In the genomic region with DNA sequence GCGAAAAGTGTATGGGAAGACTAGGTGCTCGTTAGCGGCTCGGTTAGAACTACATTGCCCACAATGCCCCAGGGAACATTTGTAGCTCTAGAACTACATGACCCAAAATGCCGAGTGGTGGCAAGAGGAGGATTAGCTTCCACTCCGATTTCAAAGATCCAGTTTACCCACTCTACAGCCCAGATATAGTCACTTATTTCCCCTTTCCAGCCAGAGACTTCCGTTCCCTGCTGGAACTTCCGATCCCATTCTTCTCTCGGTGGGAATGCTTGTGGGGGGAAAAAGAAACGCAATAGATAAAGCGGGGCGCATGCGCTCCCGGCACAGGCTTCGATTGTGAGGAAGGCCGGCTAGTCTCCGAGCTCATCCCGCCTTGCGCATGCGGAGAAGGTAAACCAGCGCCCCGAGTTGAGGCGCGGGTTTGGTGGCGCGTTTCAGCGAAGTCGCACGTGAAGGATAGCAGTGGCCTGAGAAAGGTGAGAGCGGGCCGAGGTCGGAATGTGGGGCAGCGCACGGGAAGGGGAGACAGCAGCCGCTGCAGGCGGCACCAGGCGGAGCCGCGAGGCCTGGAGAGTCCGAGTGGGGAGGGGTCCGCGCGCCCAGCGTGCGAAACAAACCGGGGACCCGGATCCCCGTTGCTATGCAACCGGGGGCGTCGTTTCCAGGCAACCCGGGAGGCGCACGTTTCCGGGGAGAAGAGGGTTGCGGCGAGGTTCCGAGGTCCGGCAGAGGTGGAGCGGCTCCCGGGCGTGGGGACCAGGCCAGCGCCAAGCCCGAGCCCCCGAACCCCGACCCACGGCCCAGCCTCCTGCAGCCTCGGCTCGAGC, we compare ENCODE assay signal across 1 cellular context.
TF ChIP-seq lines count a peak whose summit lies in the region.

A gene with protein sequence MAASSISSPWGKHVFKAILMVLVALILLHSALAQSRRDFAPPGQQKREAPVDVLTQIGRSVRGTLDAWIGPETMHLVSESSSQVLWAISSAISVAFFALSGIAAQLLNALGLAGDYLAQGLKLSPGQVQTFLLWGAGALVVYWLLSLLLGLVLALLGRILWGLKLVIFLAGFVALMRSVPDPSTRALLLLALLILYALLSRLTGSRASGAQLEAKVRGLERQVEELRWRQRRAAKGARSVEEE (plus strand): TSS at position 366 of the 827 bp plus-strand sequence. CDS start 5,536 bp downstream, outside the sequence.

TF ChIP-seq in K562, 482 proteins besides CTCF, POLR2A, EP300 and RAD21 (continued from another document and continues in another):
- TF ChIP-seq, protein P1, sequence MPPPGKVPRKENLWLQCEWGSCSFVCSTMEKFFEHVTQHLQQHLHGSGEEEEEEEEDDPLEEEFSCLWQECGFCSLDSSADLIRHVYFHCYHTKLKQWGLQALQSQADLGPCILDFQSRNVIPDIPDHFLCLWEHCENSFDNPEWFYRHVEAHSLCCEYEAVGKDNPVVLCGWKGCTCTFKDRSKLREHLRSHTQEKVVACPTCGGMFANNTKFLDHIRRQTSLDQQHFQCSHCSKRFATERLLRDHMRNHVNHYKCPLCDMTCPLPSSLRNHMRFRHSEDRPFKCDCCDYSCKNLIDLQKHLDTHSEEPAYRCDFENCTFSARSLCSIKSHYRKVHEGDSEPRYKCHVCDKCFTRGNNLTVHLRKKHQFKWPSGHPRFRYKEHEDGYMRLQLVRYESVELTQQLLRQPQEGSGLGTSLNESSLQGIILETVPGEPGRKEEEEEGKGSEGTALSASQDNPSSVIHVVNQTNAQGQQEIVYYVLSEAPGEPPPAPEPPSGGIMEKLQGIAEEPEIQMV (tag; conservative IDR thresholded peaks at IDR 0.05; ENCODE audit: low read depth): no peak
- no peak for TF ChIP-seq CBX8 (IDR thresholded peaks at IDR 0.05; ENCODE audit: borderline replicate concordance, extremely low read depth, low read depth, low read length, poor library complexity, severe bottlenecking)
- TF ChIP-seq, protein P2, sequence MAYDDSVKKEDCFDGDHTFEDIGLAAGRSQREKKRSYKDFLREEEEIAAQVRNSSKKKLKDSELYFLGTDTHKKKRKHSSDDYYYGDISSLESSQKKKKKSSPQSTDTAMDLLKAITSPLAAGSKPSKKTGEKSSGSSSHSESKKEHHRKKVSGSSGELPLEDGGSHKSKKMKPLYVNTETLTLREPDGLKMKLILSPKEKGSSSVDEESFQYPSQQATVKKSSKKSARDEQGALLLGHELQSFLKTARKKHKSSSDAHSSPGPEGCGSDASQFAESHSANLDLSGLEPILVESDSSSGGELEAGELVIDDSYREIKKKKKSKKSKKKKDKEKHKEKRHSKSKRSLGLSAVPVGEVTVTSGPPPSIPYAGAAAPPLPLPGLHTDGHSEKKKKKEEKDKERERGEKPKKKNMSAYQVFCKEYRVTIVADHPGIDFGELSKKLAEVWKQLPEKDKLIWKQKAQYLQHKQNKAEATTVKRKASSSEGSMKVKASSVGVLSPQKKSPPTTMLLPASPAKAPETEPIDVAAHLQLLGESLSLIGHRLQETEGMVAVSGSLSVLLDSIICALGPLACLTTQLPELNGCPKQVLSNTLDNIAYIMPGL (CRISPR knock-in tag; IDR thresholded peaks at IDR 0.05): peak; percentile 61; the same call in 1 of the 2 replicates
- TF ChIP-seq ZNF551 (CRISPR knock-in tag; IDR thresholded peaks at IDR 0.05): no peak
- TF ChIP-seq C11orf30 (IDR thresholded peaks at IDR 0.05; ENCODE audit: low read depth): no peak
- TF ChIP-seq SMAD1 (IDR thresholded peaks at IDR 0.05; ENCODE audit: low read depth, low read length, partially characterized antibody): peak; percentile 46
- peak; percentile 61 for TF ChIP-seq ZNF12 (CRISPR knock-in tag; IDR thresholded peaks at IDR 0.05)
- TF ChIP-seq E2F3 (CRISPR knock-in tag; IDR thresholded peaks at IDR 0.05): peak; percentile 75; the same call in 1 of the 2 replicates
- no peak for TF ChIP-seq CCNT2 (IDR thresholded peaks at IDR 0.05; ENCODE audit: borderline replicate concordance, extremely low read depth, insufficient read length, low read depth, low read length)
- TF ChIP-seq, protein P3, sequence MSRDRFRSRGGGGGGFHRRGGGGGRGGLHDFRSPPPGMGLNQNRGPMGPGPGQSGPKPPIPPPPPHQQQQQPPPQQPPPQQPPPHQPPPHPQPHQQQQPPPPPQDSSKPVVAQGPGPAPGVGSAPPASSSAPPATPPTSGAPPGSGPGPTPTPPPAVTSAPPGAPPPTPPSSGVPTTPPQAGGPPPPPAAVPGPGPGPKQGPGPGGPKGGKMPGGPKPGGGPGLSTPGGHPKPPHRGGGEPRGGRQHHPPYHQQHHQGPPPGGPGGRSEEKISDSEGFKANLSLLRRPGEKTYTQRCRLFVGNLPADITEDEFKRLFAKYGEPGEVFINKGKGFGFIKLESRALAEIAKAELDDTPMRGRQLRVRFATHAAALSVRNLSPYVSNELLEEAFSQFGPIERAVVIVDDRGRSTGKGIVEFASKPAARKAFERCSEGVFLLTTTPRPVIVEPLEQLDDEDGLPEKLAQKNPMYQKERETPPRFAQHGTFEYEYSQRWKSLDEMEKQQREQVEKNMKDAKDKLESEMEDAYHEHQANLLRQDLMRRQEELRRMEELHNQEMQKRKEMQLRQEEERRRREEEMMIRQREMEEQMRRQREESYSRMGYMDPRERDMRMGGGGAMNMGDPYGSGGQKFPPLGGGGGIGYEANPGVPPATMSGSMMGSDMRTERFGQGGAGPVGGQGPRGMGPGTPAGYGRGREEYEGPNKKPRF (IDR thresholded peaks at IDR 0.05; ENCODE audit: low read depth, low read length): no peak
- 0 out of 2 replicates have a peak, but pooled peaks have one; percentile 43 for TF ChIP-seq ZNF75A (CRISPR knock-in tag; IDR thresholded peaks at IDR 0.05)
- TF ChIP-seq ZKSCAN3 (CRISPR knock-in tag; IDR thresholded peaks at IDR 0.05): no peak
- TF ChIP-seq SMAD2 (IDR thresholded peaks at IDR 0.05; ENCODE audit: low read depth, low read length): no peak
- TF ChIP-seq CHD2 (IDR thresholded peaks at IDR 0.05; ENCODE audit: low read depth, low read length): no peak
- TF ChIP-seq, protein P4, sequence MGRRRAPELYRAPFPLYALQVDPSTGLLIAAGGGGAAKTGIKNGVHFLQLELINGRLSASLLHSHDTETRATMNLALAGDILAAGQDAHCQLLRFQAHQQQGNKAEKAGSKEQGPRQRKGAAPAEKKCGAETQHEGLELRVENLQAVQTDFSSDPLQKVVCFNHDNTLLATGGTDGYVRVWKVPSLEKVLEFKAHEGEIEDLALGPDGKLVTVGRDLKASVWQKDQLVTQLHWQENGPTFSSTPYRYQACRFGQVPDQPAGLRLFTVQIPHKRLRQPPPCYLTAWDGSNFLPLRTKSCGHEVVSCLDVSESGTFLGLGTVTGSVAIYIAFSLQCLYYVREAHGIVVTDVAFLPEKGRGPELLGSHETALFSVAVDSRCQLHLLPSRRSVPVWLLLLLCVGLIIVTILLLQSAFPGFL (CRISPR knock-in tag; IDR thresholded peaks at IDR 0.05): no peak
- TF ChIP-seq, protein P5, sequence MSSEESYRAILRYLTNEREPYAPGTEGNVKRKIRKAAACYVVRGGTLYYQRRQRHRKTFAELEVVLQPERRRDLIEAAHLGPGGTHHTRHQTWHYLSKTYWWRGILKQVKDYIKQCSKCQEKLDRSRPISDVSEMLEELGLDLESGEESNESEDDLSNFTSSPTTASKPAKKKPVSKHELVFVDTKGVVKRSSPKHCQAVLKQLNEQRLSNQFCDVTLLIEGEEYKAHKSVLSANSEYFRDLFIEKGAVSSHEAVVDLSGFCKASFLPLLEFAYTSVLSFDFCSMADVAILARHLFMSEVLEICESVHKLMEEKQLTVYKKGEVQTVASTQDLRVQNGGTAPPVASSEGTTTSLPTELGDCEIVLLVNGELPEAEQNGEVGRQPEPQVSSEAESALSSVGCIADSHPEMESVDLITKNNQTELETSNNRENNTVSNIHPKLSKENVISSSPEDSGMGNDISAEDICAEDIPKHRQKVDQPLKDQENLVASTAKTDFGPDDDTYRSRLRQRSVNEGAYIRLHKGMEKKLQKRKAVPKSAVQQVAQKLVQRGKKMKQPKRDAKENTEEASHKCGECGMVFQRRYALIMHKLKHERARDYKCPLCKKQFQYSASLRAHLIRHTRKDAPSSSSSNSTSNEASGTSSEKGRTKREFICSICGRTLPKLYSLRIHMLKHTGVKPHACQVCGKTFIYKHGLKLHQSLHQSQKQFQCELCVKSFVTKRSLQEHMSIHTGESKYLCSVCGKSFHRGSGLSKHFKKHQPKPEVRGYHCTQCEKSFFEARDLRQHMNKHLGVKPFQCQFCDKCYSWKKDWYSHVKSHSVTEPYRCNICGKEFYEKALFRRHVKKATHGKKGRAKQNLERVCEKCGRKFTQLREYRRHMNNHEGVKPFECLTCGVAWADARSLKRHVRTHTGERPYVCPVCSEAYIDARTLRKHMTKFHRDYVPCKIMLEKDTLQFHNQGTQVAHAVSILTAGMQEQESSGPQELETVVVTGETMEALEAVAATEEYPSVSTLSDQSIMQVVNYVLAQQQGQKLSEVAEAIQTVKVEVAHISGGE (CRISPR knock-in tag; IDR thresholded peaks at IDR 0.05): peak in 1 of 3 experiments; percentile 68; a peak in 2 of 6 replicates
- TF ChIP-seq, protein P6, sequence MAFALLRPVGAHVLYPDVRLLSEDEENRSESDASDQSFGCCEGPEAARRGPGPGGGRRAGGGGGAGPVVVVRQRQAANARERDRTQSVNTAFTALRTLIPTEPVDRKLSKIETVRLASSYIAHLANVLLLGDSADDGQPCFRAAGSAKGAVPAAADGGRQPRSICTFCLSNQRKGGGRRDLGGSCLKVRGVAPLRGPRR (CRISPR knock-in tag; IDR thresholded peaks at IDR 0.05): no peak
- TF ChIP-seq SOX6 (IDR thresholded peaks at IDR 0.05): no peak
- peak; percentile 2; the same call in 1 of the 2 replicates for TF ChIP-seq JUND (IDR thresholded peaks at IDR 0.05; ENCODE audit: borderline replicate concordance, low read depth, low read length)
- no peak for TF ChIP-seq JUND (tag; IDR thresholded peaks at IDR 0.05; ENCODE audit: borderline replicate concordance, low read depth, low read length)
- TF ChIP-seq, protein P7, sequence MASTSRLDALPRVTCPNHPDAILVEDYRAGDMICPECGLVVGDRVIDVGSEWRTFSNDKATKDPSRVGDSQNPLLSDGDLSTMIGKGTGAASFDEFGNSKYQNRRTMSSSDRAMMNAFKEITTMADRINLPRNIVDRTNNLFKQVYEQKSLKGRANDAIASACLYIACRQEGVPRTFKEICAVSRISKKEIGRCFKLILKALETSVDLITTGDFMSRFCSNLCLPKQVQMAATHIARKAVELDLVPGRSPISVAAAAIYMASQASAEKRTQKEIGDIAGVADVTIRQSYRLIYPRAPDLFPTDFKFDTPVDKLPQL (IDR thresholded peaks at IDR 0.05; ENCODE audit: extremely low read depth, insufficient read length): no peak
- TF ChIP-seq EZH2 (IDR thresholded peaks at IDR 0.05; ENCODE audit: borderline replicate concordance, low read depth, low read length): no peak
- TF ChIP-seq, protein P8, sequence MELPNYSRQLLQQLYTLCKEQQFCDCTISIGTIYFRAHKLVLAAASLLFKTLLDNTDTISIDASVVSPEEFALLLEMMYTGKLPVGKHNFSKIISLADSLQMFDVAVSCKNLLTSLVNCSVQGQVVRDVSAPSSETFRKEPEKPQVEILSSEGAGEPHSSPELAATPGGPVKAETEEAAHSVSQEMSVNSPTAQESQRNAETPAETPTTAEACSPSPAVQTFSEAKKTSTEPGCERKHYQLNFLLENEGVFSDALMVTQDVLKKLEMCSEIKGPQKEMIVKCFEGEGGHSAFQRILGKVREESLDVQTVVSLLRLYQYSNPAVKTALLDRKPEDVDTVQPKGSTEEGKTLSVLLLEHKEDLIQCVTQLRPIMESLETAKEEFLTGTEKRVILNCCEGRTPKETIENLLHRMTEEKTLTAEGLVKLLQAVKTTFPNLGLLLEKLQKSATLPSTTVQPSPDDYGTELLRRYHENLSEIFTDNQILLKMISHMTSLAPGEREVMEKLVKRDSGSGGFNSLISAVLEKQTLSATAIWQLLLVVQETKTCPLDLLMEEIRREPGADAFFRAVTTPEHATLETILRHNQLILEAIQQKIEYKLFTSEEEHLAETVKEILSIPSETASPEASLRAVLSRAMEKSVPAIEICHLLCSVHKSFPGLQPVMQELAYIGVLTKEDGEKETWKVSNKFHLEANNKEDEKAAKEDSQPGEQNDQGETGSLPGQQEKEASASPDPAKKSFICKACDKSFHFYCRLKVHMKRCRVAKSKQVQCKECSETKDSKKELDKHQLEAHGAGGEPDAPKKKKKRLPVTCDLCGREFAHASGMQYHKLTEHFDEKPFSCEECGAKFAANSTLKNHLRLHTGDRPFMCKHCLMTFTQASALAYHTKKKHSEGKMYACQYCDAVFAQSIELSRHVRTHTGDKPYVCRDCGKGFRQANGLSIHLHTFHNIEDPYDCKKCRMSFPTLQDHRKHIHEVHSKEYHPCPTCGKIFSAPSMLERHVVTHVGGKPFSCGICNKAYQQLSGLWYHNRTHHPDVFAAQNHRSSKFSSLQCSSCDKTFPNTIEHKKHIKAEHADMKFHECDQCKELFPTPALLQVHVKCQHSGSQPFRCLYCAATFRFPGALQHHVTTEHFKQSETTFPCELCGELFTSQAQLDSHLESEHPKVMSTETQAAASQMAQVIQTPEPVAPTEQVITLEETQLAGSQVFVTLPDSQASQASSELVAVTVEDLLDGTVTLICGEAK (IDR thresholded peaks at IDR 0.05): peak; percentile 58; the same call in 1 of the 2 replicates
- TF ChIP-seq, protein P8 (CRISPR knock-in tag; IDR thresholded peaks at IDR 0.05): no peak
- no peak for TF ChIP-seq NBN (IDR thresholded peaks at IDR 0.05; ENCODE audit: low read depth)
- TF ChIP-seq ESRRB (CRISPR knock-in tag; IDR thresholded peaks at IDR 0.05; ENCODE audit: borderline replicate concordance): no peak
- no peak for TF ChIP-seq HMGN3 (IDR thresholded peaks at IDR 0.05; ENCODE audit: borderline replicate concordance, extremely low read depth, insufficient read length, low read depth, low read length)
- TF ChIP-seq SMARCA5 (IDR thresholded peaks at IDR 0.05): no peak
- no peak for TF ChIP-seq MCM7 (IDR thresholded peaks at IDR 0.05)
- no peak for TF ChIP-seq KDM1A (IDR thresholded peaks at IDR 0.05)
- peak; percentile 43; the same call in 1 of the 2 replicates for TF ChIP-seq CREM (IDR thresholded peaks at IDR 0.05; ENCODE audit: low read depth)
- no peak for TF ChIP-seq ZNF696 (CRISPR knock-in tag; conservative IDR thresholded peaks at IDR 0.05)
